ENCODE assay signal across 12 cellular contexts in genomic region chr6:7195330-7196018, GRCh38.
DNase-seq lines count a peak whose midpoint lies in the region; ATAC-seq, FAIRE-seq and TF ChIP-seq lines count a peak whose summit lies in the region.
"Had no signal": no experiment of that assay in that cellular context is flagged by ENCODE, and none has a peak within 500 bp of the region (broad histone marks: within the 10 kb centered on the region; RNA-seq: fewer than 3 reads in every experiment).

No MANE protein-coding gene starts in this region.

- H3K4me1 Mint-ChIP-seq in nephron progenitor cell: peaks cover 18% of the 10 kb centered on the region
- peaks cover 17% of the 10 kb centered on the region for H3K4me1 Mint-ChIP-seq in endothelial cell (ENCODE audit: unreplicated experiment)

- H3K9me3 ChIP-seq in HUES6 (ENCODE audit: control insufficient read depth, insufficient read depth, low read depth, low read length) (no peaks in the 10 kb centered on the region), H1 (ENCODE audit: insufficient read depth in 2 of 2, low read depth in 1 of 2, low read length in 1 of 2) (no peaks in the 10 kb centered on the region)

- H2BK15ac ChIP-seq in H1 (ENCODE audit: low read length): no peak overlapping the region

- H3K56ac ChIP-seq in H1 (replicated peaks; ENCODE audit: insufficient read length, low read depth, low read length): no peak overlapping the region

- no peak overlapping the region for H3K18ac ChIP-seq in H1 (ENCODE audit: extremely low read depth, low read length)

- no peak overlapping the region for H4K5ac ChIP-seq in H1 (ENCODE audit: insufficient read length, low read depth, low read length)

- no peaks in the 10 kb centered on the region for H4K20me1 ChIP-seq in H1 (replicated peaks in 1 of 2; ENCODE audit: control insufficient read depth in 1 of 2, insufficient read depth in 2 of 2, low read length in 2 of 2)

- H2AFZ ChIP-seq in H1 (ENCODE audit: low read length): no peak overlapping the region

- 0 out of 2 replicates have a peak overlapping the region, but pooled peaks have one; percentile 45 for H4K8ac ChIP-seq in H1 (ENCODE audit: extremely low read depth, insufficient read depth, low read length)

- no peak for TF ChIP-seq EP300 in H1 (IDR thresholded peaks at IDR 0.05; ENCODE audit: borderline replicate concordance in 1 of 2, low read depth in 2 of 2, low read length in 2 of 2)

- no peaks in the 10 kb centered on the region for H3K23me2 ChIP-seq in H1 (ENCODE audit: low read depth, low read length)

- H3K9me3 Mint-ChIP-seq in nephron progenitor cell (no peaks in the 10 kb centered on the region), endothelial cell (ENCODE audit: unreplicated experiment) (no peaks in the 10 kb centered on the region)
- H3K9me3 Mint-ChIP-seq: immature natural killer cell had no signal

- H3K36me3 ChIP-seq in HUES6 (ENCODE audit: control insufficient read depth, insufficient read depth, low read length): peaks cover 17% of the 10 kb centered on the region
- peaks cover 0 to 4% (median 1%) of the 10 kb centered on the region in 4 experiments; a peak in 1 of 8 replicates for H3K36me3 ChIP-seq in H1 (ENCODE audit: control insufficient read depth in 2 of 4, insufficient read depth in 4 of 4, low read length in 3 of 4)

- H3K27me3 Mint-ChIP-seq in nephron progenitor cell (ENCODE audit: low read depth, poor library complexity): no peaks in the 10 kb centered on the region
- no peaks in the 10 kb centered on the region for H3K27me3 Mint-ChIP-seq in endothelial cell (ENCODE audit: unreplicated experiment)

- no peak overlapping the region for H2BK120ac ChIP-seq in H1 (replicated peaks; ENCODE audit: low read depth, low read length)

- no peaks in the 10 kb centered on the region for H3K79me1 ChIP-seq in H1 (ENCODE audit: low read depth, low read length)

- no peak for DNase-seq in H1 (ENCODE audit: low read depth in 1 of 2, low spot score in 2 of 2)
- DNase-seq in nephron progenitor cell: no peak
- DNase-seq in endothelial cell (ENCODE audit: low spot score): no peak
- DNase-seq: immature natural killer cell, NCI-H1105 treated with DMSO at 0.1 percent for 48 hours, NCI-H69 had no signal

- peak overlapping the region; percentile 67 for H3K27ac Mint-ChIP-seq in nephron progenitor cell
- H3K27ac Mint-ChIP-seq in endothelial cell (ENCODE audit: unreplicated experiment): no peak overlapping the region

- H3K4me1 ChIP-seq in HUES6 (ENCODE audit: control insufficient read depth, insufficient read depth, low read length): peaks cover 8% of the 10 kb centered on the region; the same call in 1 of the 2 replicates
- H3K4me1 ChIP-seq in H1 (replicated peaks in 1 of 4; ENCODE audit: control insufficient read depth in 3 of 4, insufficient read depth in 4 of 4, low read length in 3 of 4): peaks cover 0 to 8% (median 6%) of the 10 kb centered on the region in 4 experiments; a peak in 6 of 7 replicates

- no peak overlapping the region for H2BK12ac ChIP-seq in H1 (ENCODE audit: low read depth, low read length)

- no peak; a peak in 1 of 4 replicates for TF ChIP-seq RAD21 in H1 (IDR thresholded peaks at IDR 0.05 in 1 of 2, conservative IDR thresholded peaks at IDR 0.05 in 1 of 2; ENCODE audit: low read depth in 2 of 2, low read length in 2 of 2)

- TF ChIP-seq CTCF in C4-2B (conservative IDR thresholded peaks at IDR 0.05): no peak
- TF ChIP-seq CTCF in H1 (IDR thresholded peaks at IDR 0.05; ENCODE audit: control extremely low read depth in 1 of 3, insufficient read depth in 1 of 3, low read depth in 1 of 3, low read length in 3 of 3): no peak
- no peak for TF ChIP-seq CTCF in nephron progenitor cell (IDR thresholded peaks at IDR 0.05)
- TF ChIP-seq CTCF in endothelial cell (IDR thresholded peaks at IDR 0.05; ENCODE audit: unreplicated experiment): no peak

- H3K4me2 ChIP-seq in H1 (ENCODE audit: insufficient read depth in 1 of 2, low read depth in 2 of 2, low read length in 2 of 2): no peak overlapping the region

- H3K36me3 Mint-ChIP-seq in nephron progenitor cell (ENCODE audit: low read depth) (peaks cover 54% of the 10 kb centered on the region), endothelial cell (ENCODE audit: low read depth, unreplicated experiment) (no peaks in the 10 kb centered on the region)

- H3K4me3 Mint-ChIP-seq in nephron progenitor cell (peak overlapping the region; percentile 43), endothelial cell (ENCODE audit: unreplicated experiment) (no peak overlapping the region)
- H3K4me3 Mint-ChIP-seq: immature natural killer cell had no signal

- CTCF ChIA-PET in H1 (lab: Charles Lee; ENCODE audit: partially characterized antibody): interaction anchor here (0.6 to 1.5 kb wide), 3 partner anchors 9 to 42 kb away, joined by 3 to 6 read pairs (median 4); no protein-coding TSS in a partner anchor

- TF ChIP-seq POLR2A in H1 (IDR thresholded peaks at IDR 0.05; ENCODE audit: control extremely low read depth in 1 of 2, low read depth in 2 of 2, low read length in 2 of 2): no peak

- H3K27ac ChIP-seq in C4-2B (peak overlapping the region; percentile 43), HUES6 (ENCODE audit: low read depth, low read length) (0 out of 2 replicates have a peak overlapping the region, but pooled peaks have one; percentile 9), H1 (ENCODE audit: low read depth, low read length) (no peak overlapping the region)

- H3K14ac ChIP-seq in H1 (ENCODE audit: insufficient read length): no peak overlapping the region

- no peak for ATAC-seq in GM21786 (IDR thresholded peaks at IDR 0.05; ENCODE audit: unreplicated experiment)
- ATAC-seq in HG03196 (IDR thresholded peaks at IDR 0.05; ENCODE audit: unreplicated experiment): no peak
- no peak for ATAC-seq in HG02678 (IDR thresholded peaks at IDR 0.05; ENCODE audit: unreplicated experiment)

- H3K79me2 ChIP-seq in H1 (ENCODE audit: control insufficient read depth in 1 of 2, insufficient read depth in 2 of 2, low read length in 2 of 2): no peaks in the 10 kb centered on the region

- no peak overlapping the region for H3K23ac ChIP-seq in H1 (ENCODE audit: insufficient read length)

- H3K4ac ChIP-seq in H1 (replicated peaks; ENCODE audit: insufficient read length, low read depth, low read length): no peak overlapping the region

- H2BK20ac ChIP-seq in H1 (ENCODE audit: low read length): no peak overlapping the region; the same call in 1 of the 2 replicates

- H3K9ac ChIP-seq in HUES6 (ENCODE audit: low read length): no peak overlapping the region
- no peak overlapping the region for H3K9ac ChIP-seq in H1 (replicated peaks in 1 of 4; ENCODE audit: extremely low read depth in 1 of 4, low read depth in 3 of 4, low read length in 3 of 4)

- H3K27me3 ChIP-seq in HUES6 (ENCODE audit: control insufficient read depth, insufficient read depth, low read length): no peaks in the 10 kb centered on the region
- H3K27me3 ChIP-seq in H1 (replicated peaks in 1 of 4; ENCODE audit: control insufficient read depth in 3 of 4, extremely low read depth in 1 of 4, insufficient read depth in 3 of 4, low read length in 3 of 4): no peaks in the 10 kb centered on the region

- WGBS in H1 (ENCODE audit: extremely low coverage in 1 of 2, insufficient coverage in 1 of 2, insufficient read length in 1 of 2, insufficient replicate concordance in 2 of 2, low coverage in 1 of 2, low lambda C conversion rate in 2 of 2, missing lambda C conversion rate in 1 of 2), 2 experiments: 84% methylated on average over 10 of the region's 10 CpGs; no CpG with 5 or more reads in 1 of the 2 experiments

- FAIRE-seq in H1 (lab: Jason Lieb, UNC): no peak
- FAIRE-seq: TTC549 had no signal

- POLR2A ChIA-PET in H1 (lab: Charles Lee; ENCODE audit: partially characterized antibody): no interaction called here

- H3K4me3 ChIP-seq in HUES6 (ENCODE audit: low read depth, low read length) (no peak overlapping the region), H1 (ENCODE audit: extremely low read depth in 1 of 4, insufficient read depth in 2 of 4, low read depth in 3 of 4, low read length in 4 of 4) (no peak overlapping the region)

- no peak overlapping the region for H4K91ac ChIP-seq in H1 (replicated peaks; ENCODE audit: insufficient read length, low read length)

- H2BK5ac ChIP-seq in H1 (ENCODE audit: low read depth, low read length): peak overlapping the region; percentile 28; the same call in 1 of the 2 replicates

- H2AK5ac ChIP-seq in H1 (ENCODE audit: low read depth, low read length): no peak overlapping the region; the same call in 1 of the 2 replicates

TF ChIP-seq in H1, 55 proteins besides CTCF, POLR2A, EP300 and RAD21 (continues in another document):
- no peak for TF ChIP-seq HDAC2 (IDR thresholded peaks at IDR 0.05; ENCODE audit: borderline replicate concordance in 1 of 2, low read depth in 2 of 2, low read length in 2 of 2)
- no peak for TF ChIP-seq SAP30 (IDR thresholded peaks at IDR 0.05; ENCODE audit: insufficient read depth, insufficient replicate concordance, low read length)
- TF ChIP-seq ZNF274 (IDR thresholded peaks at IDR 0.05; ENCODE audit: borderline replicate concordance, extremely low read depth, low read length): no peak
- no peak for TF ChIP-seq GTF2F1 (IDR thresholded peaks at IDR 0.05; ENCODE audit: borderline replicate concordance, low read depth, low read length)
- TF ChIP-seq CEBPB (IDR thresholded peaks at IDR 0.05; ENCODE audit: low read depth, low read length): no peak
- no peak for TF ChIP-seq SIN3A (conservative IDR thresholded peaks at IDR 0.05 in 1 of 2, IDR thresholded peaks at IDR 0.05 in 1 of 2; ENCODE audit: low read depth in 1 of 2, low read length in 2 of 2)
- TF ChIP-seq HDAC6 (IDR thresholded peaks at IDR 0.05; ENCODE audit: low read depth, low read length): no peak
- TF ChIP-seq ATF2 (IDR thresholded peaks at IDR 0.05; ENCODE audit: low read length): no peak
- TF ChIP-seq PHF8 (conservative IDR thresholded peaks at IDR 0.05; ENCODE audit: low read depth, low read length): no peak
- no peak for TF ChIP-seq NANOG (IDR thresholded peaks at IDR 0.05; ENCODE audit: insufficient read depth, low read depth, low read length, poor library complexity, severe bottlenecking)
